ENCODE assay signal across 1 cellular context in the genomic region with DNA sequence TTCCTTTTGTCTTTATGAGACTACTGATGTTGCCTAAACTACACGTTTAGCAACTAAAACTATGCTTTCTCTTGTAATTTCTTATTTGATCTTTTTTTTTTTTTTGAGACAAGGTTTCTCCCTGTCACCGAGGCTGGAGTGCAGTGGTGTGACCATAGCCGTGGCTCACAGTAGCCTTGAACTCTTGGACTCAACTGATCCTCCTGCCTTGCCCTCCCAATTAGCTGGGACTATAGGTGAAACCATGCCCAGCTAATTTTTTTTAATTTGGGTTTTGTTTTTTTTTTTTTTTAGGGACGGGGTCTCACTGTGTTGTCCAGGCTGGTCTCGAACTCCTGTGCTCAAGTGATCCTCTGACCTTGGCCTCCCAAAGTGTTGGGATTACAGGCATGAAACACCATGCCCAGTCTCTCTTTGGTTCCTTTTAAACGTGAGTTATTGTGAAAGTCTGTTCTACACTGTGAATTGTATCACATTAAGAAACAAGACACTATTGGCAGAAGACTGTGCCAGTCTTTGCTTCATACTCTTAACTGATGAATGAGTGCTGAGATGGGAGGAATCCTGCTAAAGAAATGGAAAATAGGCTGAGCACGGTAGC.
TF ChIP-seq lines count a peak whose summit lies in the region.

No MANE protein-coding gene starts in this region.

TF ChIP-seq in HepG2, 621 proteins besides CTCF, POLR2A, EP300 and RAD21 (continued from another document):
- TF ChIP-seq, protein P1, sequence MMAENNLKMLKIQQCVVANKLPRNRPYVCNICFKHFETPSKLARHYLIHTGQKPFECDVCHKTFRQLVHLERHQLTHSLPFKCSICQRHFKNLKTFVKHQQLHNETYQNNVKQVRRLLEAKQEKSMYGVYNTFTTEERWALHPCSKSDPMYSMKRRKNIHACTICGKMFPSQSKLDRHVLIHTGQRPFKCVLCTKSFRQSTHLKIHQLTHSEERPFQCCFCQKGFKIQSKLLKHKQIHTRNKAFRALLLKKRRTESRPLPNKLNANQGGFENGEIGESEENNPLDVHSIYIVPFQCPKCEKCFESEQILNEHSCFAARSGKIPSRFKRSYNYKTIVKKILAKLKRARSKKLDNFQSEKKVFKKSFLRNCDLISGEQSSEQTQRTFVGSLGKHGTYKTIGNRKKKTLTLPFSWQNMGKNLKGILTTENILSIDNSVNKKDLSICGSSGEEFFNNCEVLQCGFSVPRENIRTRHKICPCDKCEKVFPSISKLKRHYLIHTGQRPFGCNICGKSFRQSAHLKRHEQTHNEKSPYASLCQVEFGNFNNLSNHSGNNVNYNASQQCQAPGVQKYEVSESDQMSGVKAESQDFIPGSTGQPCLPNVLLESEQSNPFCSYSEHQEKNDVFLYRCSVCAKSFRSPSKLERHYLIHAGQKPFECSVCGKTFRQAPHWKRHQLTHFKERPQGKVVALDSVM (CRISPR knock-in tag; IDR thresholded peaks at IDR 0.05) = peak; percentile 71
- TF ChIP-seq ZNF121 (CRISPR knock-in tag; IDR thresholded peaks at IDR 0.05) (peak; percentile 97), NAIF1 (CRISPR knock-in tag; IDR thresholded peaks at IDR 0.05; ENCODE audit: borderline replicate concordance) (peak; percentile 24; the same call in 1 of the 2 replicates), HNF4A (CRISPR knock-in tag; IDR thresholded peaks at IDR 0.05) (peak; percentile 53), FOXP1 (IDR thresholded peaks at IDR 0.05) (no peak), FOXP1 (CRISPR knock-in tag; IDR thresholded peaks at IDR 0.05) (no peak), MYC (CRISPR knock-in tag; IDR thresholded peaks at IDR 0.05; ENCODE audit: borderline replicate concordance) (no peak), SOX13 (IDR thresholded peaks at IDR 0.05) (no peak), SOX13 (CRISPR knock-in tag; conservative IDR thresholded peaks at IDR 0.05 in 1 of 2, IDR thresholded peaks at IDR 0.05 in 1 of 2) (peak in 1 of 2 experiments; percentile 27; a peak in 1 of 4 replicates), HOXA7 (CRISPR knock-in tag; IDR thresholded peaks at IDR 0.05) (no peak)
- TF ChIP-seq, protein P2, sequence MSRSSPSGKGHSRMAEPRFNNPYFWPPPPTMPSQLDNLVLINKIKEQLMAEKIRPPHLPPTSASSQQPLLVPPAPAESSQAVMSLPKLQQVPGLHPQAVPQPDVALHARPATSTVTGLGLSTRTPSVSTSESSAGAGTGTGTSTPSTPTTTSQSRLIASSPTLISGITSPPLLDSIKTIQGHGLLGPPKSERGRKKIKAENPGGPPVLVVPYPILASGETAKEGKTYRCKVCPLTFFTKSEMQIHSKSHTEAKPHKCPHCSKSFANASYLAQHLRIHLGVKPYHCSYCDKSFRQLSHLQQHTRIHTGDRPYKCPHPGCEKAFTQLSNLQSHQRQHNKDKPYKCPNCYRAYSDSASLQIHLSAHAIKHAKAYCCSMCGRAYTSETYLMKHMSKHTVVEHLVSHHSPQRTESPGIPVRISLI (CRISPR knock-in tag; IDR thresholded peaks at IDR 0.05; ENCODE audit: borderline replicate concordance) = peak; percentile 60; the same call in 1 of the 2 replicates
